Comparison of ENCODE assay signal across 26 cellular contexts in genomic region chr9:111350556-111350955, GRCh38. TPM values are rescaled to one million over a fixed set of nuclear protein-coding genes. Genes with fewer than 3 reads are reported as not detected.
"Had no signal": no experiment of that assay in that cellular context is flagged by ENCODE, and none has a peak within 500 bp of the region (broad histone marks: within the 10 kb centered on the region; RNA-seq: fewer than 3 reads in every experiment).

No MANE protein-coding gene starts in this region.

- H3K4me1 Mint-ChIP-seq: memory B cell, mesothelial cell of epicardium, natural killer cell, neural crest cell had no signal

- H3K9me3 Mint-ChIP-seq: endodermal cell, type B pancreatic cell had no signal

- H3K36me3 ChIP-seq: colonic mucosa, left ventricle myocardium inferior, lower lobe of right lung, ovary, right atrium auricular region, sigmoid colon, suprapubic skin, thyroid gland had no signal

- H3K36me3 Mint-ChIP-seq: memory B cell, mesothelial cell of epicardium, natural killer cell, type B pancreatic cell had no signal

- H3K4me3 ChIP-seq: colonic mucosa, left ventricle myocardium inferior, lower lobe of right lung, ovary, right atrium auricular region, sigmoid colon, suprapubic skin, thyroid gland had no signal

- FAIRE-seq: endothelial cell of umbilical vein, urothelium cell line had no signal

- H3K27ac ChIP-seq: colonic mucosa, foreskin keratinocyte, left ventricle myocardium inferior, lower lobe of right lung, ovary, right atrium auricular region, sigmoid colon, suprapubic skin, thyroid gland had no signal

- H3K9me3 ChIP-seq: colonic mucosa, left ventricle myocardium inferior, lower lobe of right lung, ovary, right atrium auricular region, sigmoid colon, suprapubic skin, thyroid gland had no signal

- H3K4me1 ChIP-seq: colonic mucosa, left ventricle myocardium inferior, right atrium auricular region, sigmoid colon, suprapubic skin, thyroid gland had no signal

- H3K27me3 ChIP-seq: colonic mucosa, foreskin keratinocyte, ovary, right atrium auricular region, sigmoid colon, suprapubic skin, thyroid gland had no signal

- ATAC-seq: foreskin keratinocyte, left cardiac atrium, natural killer cell had no signal

- H3K4me3 Mint-ChIP-seq: endodermal cell, memory B cell, mesothelial cell of epicardium, natural killer cell, neural crest cell, type B pancreatic cell had no signal

- H3K27me3 Mint-ChIP-seq: memory B cell, type B pancreatic cell had no signal

- H3K27ac Mint-ChIP-seq: endodermal cell, memory B cell, mesothelial cell of epicardium, natural killer cell, type B pancreatic cell had no signal

- DNase-seq: colonic mucosa; effector CD4-positive, alpha-beta T cell; endodermal cell; kidney; left cardiac atrium; left ventricle myocardium inferior; lower lobe of right lung; natural killer cell; ovary; sigmoid colon; stimulated activated CD4-positive, alpha-beta T cell treated with anti-CD3 and anti-CD28 coated beads, Interleukin-12 subunit alpha, Interleukin-12 subunit beta, amount 100 ng/mL, for 4 hours; stimulated activated naive CD4-positive, alpha-beta T cell treated with Interleukin-2 at 50 U/mL for 16 hours; thyroid gland had no signal

RNA-seq across cellular contexts. Expression of gene OR2K2, which starts 20.5 kb away (rescaled TPM):
- total RNA-seq: colonic mucosa, dermis microvascular lymphatic vessel endothelial cell, endodermal cell, endothelial cell of umbilical vein, fibroblast of lung, foreskin keratinocyte, kidney, left cardiac atrium, left ventricle myocardium inferior, lower lobe of right lung, mesothelial cell of epicardium, mucosa of gallbladder, natural killer cell, neural crest cell, ovary, posterior vena cava, right atrium auricular region, sigmoid colon, suprapubic skin, thyroid gland had no signal
